In genomic region chr10:88687853-88688467, GRCh38 we compare ENCODE assay signal across 8 cellular contexts. TPM values are rescaled to one million over a fixed set of nuclear protein-coding genes. Genes with fewer than 3 reads are reported as not detected.
DNase-seq lines count a peak whose midpoint lies in the region; ATAC-seq and TF ChIP-seq lines count a peak whose summit lies in the region.

No MANE protein-coding gene starts in this region.

- no peaks in the 10 kb centered on the region for H3K9me2 ChIP-seq in neural cell (ENCODE audit: insufficient read depth, low read length)

- intact Hi-C loops in Right ventricle myocardium superior (cut with DNase I): no loop called here

- CTCF ChIA-PET in activated CD8-positive, alpha-beta memory T cell treated with anti-CD3 and anti-CD28 coated beads, Interleukin-2, amount 10 ng/mL, durations not matched to agents 7 days and 5 days (lab: Charles Lee): interaction anchor here (1.1 to 4.8 kb wide), 3 partner anchors 122 to 246 kb away, joined by 3 to 24 read pairs (median 3); no protein-coding TSS in a partner anchor

- no peak for TF ChIP-seq EP300 in neural cell (conservative IDR thresholded peaks at IDR 0.05; ENCODE audit: poor library complexity, severe bottlenecking)

- H3K4me2 ChIP-seq in neural cell (ENCODE audit: low read length): no peak overlapping the region

- DNase-seq in cardiac muscle cell (ENCODE audit: low read depth in 1 of 2, low spot score in 1 of 2): peak; percentile 38 to 49
- no peak for DNase-seq in Right ventricle myocardium superior
- peak; percentile 26 for DNase-seq in NCI-H82 treated with DMSO at 0.1 percent for 48 hours (lab: John Stamatoyannopoulos, UW; ENCODE audit: unreplicated experiment)
- peak; percentile 45 for DNase-seq in dermis blood vessel endothelial cell
- no peak for DNase-seq in activated CD8-positive, alpha-beta memory T cell treated with anti-CD3 and anti-CD28 coated beads, Interleukin-2, amount 10 ng/mL, durations not matched to agents 7 days and 5 days

- H2AFZ ChIP-seq in neural cell (ENCODE audit: low read depth, low read length): no peak overlapping the region

- H3K9me3 ChIP-seq in cardiac muscle cell (ENCODE audit: low read depth) (no peaks in the 10 kb centered on the region), neural cell (ENCODE audit: low read length) (no peaks in the 10 kb centered on the region)

- no peak overlapping the region for H3K27ac Mint-ChIP-seq in activated CD8-positive, alpha-beta memory T cell treated with anti-CD3 and anti-CD28 coated beads, Interleukin-2, amount 10 ng/mL, durations not matched to agents 7 days and 5 days

- H3K79me2 ChIP-seq in neural cell (replicated peaks; ENCODE audit: insufficient read depth, low read length): no peaks in the 10 kb centered on the region

- H3K27me3 ChIP-seq in cardiac muscle cell (no peaks in the 10 kb centered on the region), neural cell (ENCODE audit: insufficient read depth, low read depth, low read length) (no peaks in the 10 kb centered on the region)

- H3K36me3 ChIP-seq in cardiac muscle cell (no peaks in the 10 kb centered on the region), neural cell (ENCODE audit: insufficient read depth, low read length) (no peaks in the 10 kb centered on the region)

- ATAC-seq in Right ventricle myocardium superior (ENCODE audit: poor library complexity) (no peak), GM21360 (IDR thresholded peaks at IDR 0.05; ENCODE audit: unreplicated experiment) (no peak), GM18909 (IDR thresholded peaks at IDR 0.05; ENCODE audit: poor library complexity, unreplicated experiment) (no peak)
- no peak for ATAC-seq in activated CD8-positive, alpha-beta memory T cell treated with anti-CD3 and anti-CD28 coated beads, Interleukin-2, amount 10 ng/mL, durations not matched to agents 7 days and 5 days

- H3K4me3 ChIP-seq in cardiac muscle cell (no peak overlapping the region), neural cell (ENCODE audit: low read length) (no peak overlapping the region)

- H3K9me3 Mint-ChIP-seq in activated CD8-positive, alpha-beta memory T cell treated with anti-CD3 and anti-CD28 coated beads, Interleukin-2, amount 10 ng/mL, durations not matched to agents 7 days and 5 days (ENCODE audit: low read depth): no peaks in the 10 kb centered on the region

- peaks cover 8% of the 10 kb centered on the region for H3K27me3 Mint-ChIP-seq in activated CD8-positive, alpha-beta memory T cell treated with anti-CD3 and anti-CD28 coated beads, Interleukin-2, amount 10 ng/mL, durations not matched to agents 7 days and 5 days

- no peak overlapping the region for H3K4me3 Mint-ChIP-seq in activated CD8-positive, alpha-beta memory T cell treated with anti-CD3 and anti-CD28 coated beads, Interleukin-2, amount 10 ng/mL, durations not matched to agents 7 days and 5 days

- peak; percentile 89 for TF ChIP-seq CTCF in cardiac muscle cell (IDR thresholded peaks at IDR 0.05; ENCODE audit: low read depth, low read length)
- peak; percentile 75 for TF ChIP-seq CTCF in neural cell (IDR thresholded peaks at IDR 0.05; ENCODE audit: poor library complexity, severe bottlenecking)

- H3K36me3 Mint-ChIP-seq in activated CD8-positive, alpha-beta memory T cell treated with anti-CD3 and anti-CD28 coated beads, Interleukin-2, amount 10 ng/mL, durations not matched to agents 7 days and 5 days: no peaks in the 10 kb centered on the region

- H3F3A ChIP-seq in neural cell (ENCODE audit: insufficient read depth, low read length, poor library complexity, severe bottlenecking): no peaks in the 10 kb centered on the region

- H3K4me1 ChIP-seq in cardiac muscle cell (ENCODE audit: low read depth): no peaks in the 10 kb centered on the region

- TF ChIP-seq RAD21 in neural cell (conservative IDR thresholded peaks at IDR 0.05): peak; percentile 72

- H3K27ac ChIP-seq in cardiac muscle cell: no peak overlapping the region
- H3K27ac ChIP-seq in neural cell (ENCODE audit: low read length): no peak overlapping the region

- H4K20me1 ChIP-seq in neural cell (ENCODE audit: insufficient read depth): no peaks in the 10 kb centered on the region

- no peak overlapping the region for H3K9ac ChIP-seq in neural cell (ENCODE audit: low read length)

- H3K4me1 Mint-ChIP-seq in activated CD8-positive, alpha-beta memory T cell treated with anti-CD3 and anti-CD28 coated beads, Interleukin-2, amount 10 ng/mL, durations not matched to agents 7 days and 5 days: no peaks in the 10 kb centered on the region

TF ChIP-seq in neural cell, 6 proteins besides CTCF, POLR2A, EP300 and RAD21:
- TF ChIP-seq REST (IDR thresholded peaks at IDR 0.05; ENCODE audit: borderline replicate concordance): no peak
- TF ChIP-seq MXI1 (conservative IDR thresholded peaks at IDR 0.05; ENCODE audit: poor library complexity, severe bottlenecking): no peak
- peak; percentile 71 for TF ChIP-seq SMC3 (conservative IDR thresholded peaks at IDR 0.05; ENCODE audit: poor library complexity)

RNA-seq across cellular contexts. Expression of gene LIPK, which starts 18.1 kb away (rescaled TPM):
- not detected in 2 replicates for total RNA-seq in cardiac muscle cell
- not detected in 2 replicates for polyA plus RNA-seq in cardiac muscle cell
- total RNA-seq in Right ventricle myocardium superior: not detected
- not detected in 2 replicates for total RNA-seq in dermis blood vessel endothelial cell
- not detected in 2 replicates for polyA plus RNA-seq in neural cell
- not detected in 2 replicates for polyA minus RNA-seq in neural cell
- not detected for total RNA-seq in activated CD8-positive, alpha-beta memory T cell treated with anti-CD3 and anti-CD28 coated beads, Interleukin-2, amount 10 ng/mL, durations not matched to agents 7 days and 5 days

RNA-seq across cellular contexts. Expression of gene LIPF, which starts 23.7 kb away (rescaled TPM):
- total RNA-seq in cardiac muscle cell: not detected in 2 replicates
- not detected in 2 replicates for polyA plus RNA-seq in cardiac muscle cell
- not detected for total RNA-seq in Right ventricle myocardium superior
- not detected in 2 replicates for total RNA-seq in dermis blood vessel endothelial cell
- not detected in 2 replicates for polyA plus RNA-seq in neural cell
- polyA minus RNA-seq in neural cell: not detected in 2 replicates
- total RNA-seq in activated CD8-positive, alpha-beta memory T cell treated with anti-CD3 and anti-CD28 coated beads, Interleukin-2, amount 10 ng/mL, durations not matched to agents 7 days and 5 days: not detected

Comparison
In these comparisons a context has a peak if more than half of its experiments do, and no peak if none do; other contexts are left out.
1. DNase-seq: peak in cardiac muscle cell (2 of 2), NCI-H82 treated with DMSO at 0.1 percent for 48 hours (single experiment) and dermis blood vessel endothelial cell (single experiment); none in Right ventricle myocardium superior (single experiment) and activated CD8-positive, alpha-beta memory T cell treated with anti-CD3 and anti-CD28 coated beads, Interleukin-2, amount 10 ng/mL, durations not matched to agents 7 days and 5 days (single experiment).